ENCODE assay signal across 8 cellular contexts in the genomic region with DNA sequence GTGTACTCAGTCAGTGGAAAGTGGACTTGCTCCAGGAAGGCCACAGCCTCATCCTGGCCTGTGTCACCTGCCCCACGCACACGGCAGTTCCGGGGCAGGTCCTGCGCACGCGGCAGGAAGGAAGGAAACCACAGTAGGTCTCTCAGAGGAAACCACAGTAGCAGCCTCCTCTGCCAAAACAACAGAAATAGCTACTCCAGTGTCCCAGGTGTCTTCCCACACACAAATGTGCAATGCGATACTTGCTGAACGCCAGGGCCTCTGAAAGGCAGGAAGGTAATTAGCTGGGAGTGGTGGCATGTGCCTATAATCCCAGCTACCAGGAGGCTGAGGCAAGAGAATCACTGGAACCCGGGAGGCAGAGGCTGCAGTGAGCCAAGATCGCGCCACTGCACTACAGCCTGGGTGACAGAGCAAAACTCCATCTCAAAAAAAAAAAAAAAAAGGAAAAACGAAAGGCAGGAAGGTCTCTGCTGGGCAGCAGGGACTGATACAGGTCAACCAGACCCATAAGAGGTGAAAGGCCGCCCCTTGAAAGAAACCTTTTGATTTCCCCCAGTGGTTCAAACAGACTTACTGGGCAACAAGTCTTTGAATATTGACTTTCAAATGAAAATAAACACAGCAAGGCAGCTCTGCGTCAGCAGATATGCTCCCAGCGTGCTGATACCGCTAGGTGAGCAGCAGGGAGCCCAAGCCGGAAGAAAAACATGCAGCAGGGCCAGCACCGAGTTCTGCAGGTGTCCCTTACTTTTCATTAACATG. TPM values are rescaled to one million over a fixed set of nuclear protein-coding genes. Genes with fewer than 3 reads are reported as not detected.
DNase-seq lines count a peak whose midpoint lies in the region; ATAC-seq and TF ChIP-seq lines count a peak whose summit lies in the region.

No MANE protein-coding gene starts in this region.

- H3K27ac ChIP-seq in gastroesophageal sphincter: no peak overlapping the region

- TF ChIP-seq POLR2A in gastroesophageal sphincter (IDR thresholded peaks at IDR 0.05): no peak

- H3K9me3 ChIP-seq in gastroesophageal sphincter: no peaks in the 10 kb centered on the region

- peak; percentile 3 for DNase-seq in NCI-H2171 treated with DMSO at 0.1 percent for 48 hours (lab: John Stamatoyannopoulos, UW)
- no peak for DNase-seq in NCI-H2171 (lab: John Stamatoyannopoulos, UW)
- DNase-seq in activated CD4-positive, alpha-beta T cell treated with anti-CD3 and anti-CD28 coated beads for 24 hours (ENCODE audit: low read depth in 2 of 2): peak; percentile 29 to 52
- DNase-seq in stimulated activated CD8-positive, alpha-beta memory T cell treated with anti-CD3 and anti-CD28 coated beads, Interleukin-15, amount 100 ng/mL, for 48 hours (ENCODE audit: low read depth in 2 of 2): peak; percentile 47 to 63
- DNase-seq in hypothalamus (lab: John Stamatoyannopoulos, UW): no peak
- DNase-seq in glomerular visceral epithelial cell (ENCODE audit: extremely low spot score): no peak

- peaks cover 0 to 50% of the 10 kb centered on the region in 2 donors for H3K36me3 ChIP-seq in gastroesophageal sphincter

- no peak for TF ChIP-seq CTCF in gastroesophageal sphincter (IDR thresholded peaks at IDR 0.05)

- no peaks in the 10 kb centered on the region for H3K4me1 ChIP-seq in gastroesophageal sphincter

- ATAC-seq in HG03139 (IDR thresholded peaks at IDR 0.05; ENCODE audit: unreplicated experiment): peak; percentile 93
- ATAC-seq in gastroesophageal sphincter: peak; percentile 28

- H3K4me3 ChIP-seq in gastroesophageal sphincter: no peak overlapping the region

- TF ChIP-seq EP300 in gastroesophageal sphincter (IDR thresholded peaks at IDR 0.05): no peak

- no peaks in the 10 kb centered on the region for H3K27me3 ChIP-seq in gastroesophageal sphincter

- WGBS in gastroesophageal sphincter (ENCODE audit: low coverage in 1 of 2), 2 donors: 64 to 73% methylated on average over 6 of the region's 18 CpGs

RNA-seq across cellular contexts. Expression of a gene that starts 49.5 kb away (rescaled TPM):
- 10 to 100 TPM; 45.9 to 55.9 (median 47.0) TPM for total RNA-seq in gastroesophageal sphincter

Comparison
In these comparisons a context has a peak if more than half of its experiments do, and no peak if none do; other contexts are left out.
1. DNase-seq: peak in NCI-H2171 treated with DMSO at 0.1 percent for 48 hours (single experiment), activated CD4-positive, alpha-beta T cell treated with anti-CD3 and anti-CD28 coated beads for 24 hours (2 of 2) and stimulated activated CD8-positive, alpha-beta memory T cell treated with anti-CD3 and anti-CD28 coated beads, Interleukin-15, amount 100 ng/mL, for 48 hours (2 of 2); none in NCI-H2171 (single experiment), hypothalamus (0 of 51) and glomerular visceral epithelial cell (single experiment).